8 cellular contexts compared by ENCODE assay signal in genomic region chr6:43509142-43509983, GRCh38. TPM values are rescaled to one million over a fixed set of nuclear protein-coding genes. Genes with fewer than 3 reads are reported as not detected.
DNase-seq lines count a peak whose midpoint lies in the region; ATAC-seq and TF ChIP-seq lines count a peak whose summit lies in the region.

No MANE protein-coding gene starts in this region.

- ATAC-seq in GM19395 (IDR thresholded peaks at IDR 0.05; ENCODE audit: unreplicated experiment) (peak; percentile 15), HG03460 (IDR thresholded peaks at IDR 0.05; ENCODE audit: unreplicated experiment) (no peak), HG02759 (IDR thresholded peaks at IDR 0.05; ENCODE audit: unreplicated experiment) (no peak)

- no peak for TF ChIP-seq CTCF in NB4 (IDR thresholded peaks at IDR 0.05; ENCODE audit: low read depth, low read length)
- TF ChIP-seq CTCF in neural cell (IDR thresholded peaks at IDR 0.05; ENCODE audit: poor library complexity, severe bottlenecking), result peak; percentile 54

- H3K4me3 ChIP-seq in NB4 (ENCODE audit: low read depth, low read length), result no peak overlapping the region
- H3K4me3 ChIP-seq in duodenal mucosa (ENCODE audit: low read depth in 1 of 2, low read length in 2 of 2), result peak overlapping the region; percentile 47 to 75
- H3K4me3 ChIP-seq in neural cell (ENCODE audit: low read length), result peak overlapping the region; percentile 75

- H3K27ac ChIP-seq in duodenal mucosa (ENCODE audit: low read depth, low read length) (peak overlapping the region; percentile 64), neural cell (ENCODE audit: low read length) (peak overlapping the region; percentile 76)

- TF ChIP-seq POLR2A in NB4 (IDR thresholded peaks at IDR 0.05; ENCODE audit: extremely low read depth, insufficient read length), result no peak

- no peak overlapping the region for H2AFZ ChIP-seq in neural cell (ENCODE audit: low read depth, low read length)

- H3K79me2 ChIP-seq in neural cell (replicated peaks; ENCODE audit: insufficient read depth, low read length), result peaks cover 3% of the 10 kb centered on the region

- peak; percentile 41 for DNase-seq in NB4 (ENCODE audit: low read depth)
- DNase-seq in stimulated activated CD4-positive, alpha-beta T cell treated with anti-CD3 and anti-CD28 coated beads, Interleukin-4, amount 100 ng/mL, for 24 hours, result no peak
- no peak for DNase-seq in Ammon's horn (ENCODE audit: low spot score)

- peak overlapping the region; percentile 1 to 40 for H3K9ac ChIP-seq in duodenal mucosa (ENCODE audit: low read depth in 1 of 2, low read length in 2 of 2)
- H3K9ac ChIP-seq in neural cell (ENCODE audit: low read length), result peak overlapping the region; percentile 81

- no peaks in the 10 kb centered on the region for H3F3A ChIP-seq in neural cell (ENCODE audit: insufficient read depth, low read length, poor library complexity, severe bottlenecking)

- no peaks in the 10 kb centered on the region for H3K9me2 ChIP-seq in neural cell (ENCODE audit: insufficient read depth, low read length)

- TF ChIP-seq EP300 in neural cell (conservative IDR thresholded peaks at IDR 0.05; ENCODE audit: poor library complexity, severe bottlenecking), result no peak

- peaks cover 27 to 46% of the 10 kb centered on the region in 2 donors for H3K36me3 ChIP-seq in duodenal mucosa (ENCODE audit: control insufficient read depth in 1 of 2, insufficient read depth in 2 of 2, low read length in 2 of 2)
- peaks cover 5% of the 10 kb centered on the region for H3K36me3 ChIP-seq in neural cell (ENCODE audit: insufficient read depth, low read length)

- H4K20me1 ChIP-seq in neural cell (ENCODE audit: insufficient read depth), result no peaks in the 10 kb centered on the region

- H3K9me3 ChIP-seq in duodenal mucosa (ENCODE audit: control insufficient read depth in 1 of 2, low read length in 2 of 2), result no peaks in the 10 kb centered on the region
- H3K9me3 ChIP-seq in neural cell (ENCODE audit: low read length), result no peaks in the 10 kb centered on the region

- TF ChIP-seq RAD21 in neural cell (conservative IDR thresholded peaks at IDR 0.05), result no peak

- peaks cover 29 to 33% of the 10 kb centered on the region in 2 donors for H3K4me1 ChIP-seq in duodenal mucosa (ENCODE audit: control insufficient read depth in 1 of 2, insufficient read depth in 2 of 2, low read length in 2 of 2)

- peak overlapping the region; percentile 87 for H3K4me2 ChIP-seq in neural cell (ENCODE audit: low read length)

- H3K27me3 ChIP-seq in duodenal mucosa (ENCODE audit: control insufficient read depth in 1 of 2, insufficient read depth in 2 of 2, low read length in 2 of 2), result peaks cover 0 to 15% of the 10 kb centered on the region in 2 donors
- H3K27me3 ChIP-seq in neural cell (ENCODE audit: insufficient read depth, low read depth, low read length), result no peaks in the 10 kb centered on the region

TF ChIP-seq in neural cell, 6 proteins besides CTCF, POLR2A, EP300 and RAD21:
- no peak for TF ChIP-seq MXI1 (conservative IDR thresholded peaks at IDR 0.05; ENCODE audit: poor library complexity, severe bottlenecking)
- no peak for TF ChIP-seq TAF1 (IDR thresholded peaks at IDR 0.05; ENCODE audit: low read depth)
- no peak for TF ChIP-seq REST (IDR thresholded peaks at IDR 0.05; ENCODE audit: borderline replicate concordance)
- no peak for TF ChIP-seq SMC3 (conservative IDR thresholded peaks at IDR 0.05; ENCODE audit: poor library complexity)
- no peak for TF ChIP-seq EZH2 (IDR thresholded peaks at IDR 0.05; ENCODE audit: borderline replicate concordance, insufficient read depth, low read length, poor library complexity, severe bottlenecking)
- no peak for TF ChIP-seq POLR2AphosphoS5 (IDR thresholded peaks at IDR 0.05)

RNA-seq across cellular contexts. Expression of gene LRRC73, which starts 0.8 kb away (rescaled TPM):
- polyA plus RNA-seq in neural cell, result 4.7 and 6.9 TPM in 2 replicates
- polyA minus RNA-seq in neural cell, result 3.5 and 4.9 TPM in 2 replicates

RNA-seq across cellular contexts. Expression of gene YIPF3, which starts 7.4 kb away (rescaled TPM):
- polyA plus RNA-seq in neural cell, result 236 and 244 TPM in 2 replicates
- polyA minus RNA-seq in neural cell, result 99.9 and 104 TPM in 2 replicates

RNA-seq across cellular contexts. Expression of gene POLR1C, which starts 7.5 kb away (rescaled TPM):
- polyA plus RNA-seq in neural cell, result 62.0 and 88.7 TPM in 2 replicates
- 28.5 and 31.4 TPM in 2 replicates for polyA minus RNA-seq in neural cell

RNA-seq across cellular contexts. Expression of gene TJAP1, which starts 32.0 kb away (rescaled TPM):
- 11.4 and 12.6 TPM in 2 replicates for polyA plus RNA-seq in neural cell
- polyA minus RNA-seq in neural cell, result 9.1 and 11.4 TPM in 2 replicates

RNA-seq across cellular contexts. Expression of gene DLK2, which starts 54.0 kb away (rescaled TPM):
- 17.2 and 19.8 TPM in 2 replicates for polyA plus RNA-seq in neural cell
- polyA minus RNA-seq in neural cell, result 12.8 and 15.3 TPM in 2 replicates
